ENCODE assay signal across 13 cellular contexts in the genomic region with DNA sequence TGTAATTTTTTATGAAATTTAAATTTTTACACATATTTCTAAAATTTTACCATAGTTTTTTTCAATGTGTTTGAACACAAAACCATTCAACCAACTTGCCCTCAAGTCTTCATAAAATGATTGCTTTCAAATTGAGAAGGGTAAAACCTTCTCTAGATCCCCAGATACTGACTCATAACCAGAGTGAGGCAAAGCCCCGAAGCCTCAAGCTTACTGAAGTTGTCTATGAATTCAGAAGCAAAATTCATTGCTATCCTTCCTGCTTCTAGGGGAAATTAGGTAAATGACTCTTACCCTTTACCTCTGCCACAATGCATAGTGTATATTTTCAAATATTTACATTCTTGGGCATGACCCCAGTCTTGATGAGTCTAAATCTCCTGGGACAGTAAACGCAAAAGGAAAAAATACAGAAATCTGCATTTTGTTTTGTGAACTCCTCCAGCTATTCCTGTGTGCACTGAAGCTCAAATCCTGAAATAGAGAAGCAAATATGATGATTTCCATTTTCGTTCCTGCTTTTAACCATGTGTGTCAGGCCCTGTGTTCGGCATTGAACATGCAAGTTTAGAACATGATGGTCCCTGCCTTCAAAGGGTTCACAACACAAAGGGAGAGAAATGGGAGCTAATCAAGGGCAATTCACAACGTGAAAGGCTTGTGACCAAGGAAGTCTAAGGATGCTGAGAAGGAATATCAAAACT.
DNase-seq lines count a peak whose midpoint lies in the region; ATAC-seq and TF ChIP-seq lines count a peak whose summit lies in the region.
"Had no signal": no experiment of that assay in that cellular context is flagged by ENCODE, and none has a peak within 500 bp of the region (broad histone marks: within the 10 kb centered on the region; RNA-seq: fewer than 3 reads in every experiment).

No MANE protein-coding gene starts in this region.

- intact Hi-C loops in activated CD8-positive, alpha-beta T cell treated with anti-CD3 and anti-CD28 coated beads for 36 hours (cut with micrococcal nuclease) = no loop called here
- intact Hi-C loops in posterior cingulate gyrus (cut with DNase I) = no loop called here

- no peaks in the 10 kb centered on the region for H3K4me1 Mint-ChIP-seq in activated CD8-positive, alpha-beta T cell treated with anti-CD3 and anti-CD28 coated beads for 36 hours (ENCODE audit: low read depth)
- no peaks in the 10 kb centered on the region for H3K4me1 Mint-ChIP-seq in activated CD8-positive, alpha-beta T cell treated with anti-CD3 and anti-CD28 coated beads, Interleukin-2, amount 10 ng/mL, durations not matched to agents 7 days and 5 days (ENCODE audit: low read depth)
- no peaks in the 10 kb centered on the region for H3K4me1 Mint-ChIP-seq in stimulated activated effector memory CD8-positive, alpha-beta T cell treated with anti-CD3 and anti-CD28 coated beads, Interleukin-12 subunit alpha, Interleukin-12 subunit beta, amount 100 ng/mL, for 72 hours

- no peak overlapping the region for H3K4me3 Mint-ChIP-seq in activated CD8-positive, alpha-beta T cell treated with anti-CD3 and anti-CD28 coated beads for 36 hours
- H3K4me3 Mint-ChIP-seq in activated CD8-positive, alpha-beta T cell treated with anti-CD3 and anti-CD28 coated beads, Interleukin-2, amount 10 ng/mL, durations not matched to agents 7 days and 5 days = no peak overlapping the region
- H3K4me3 Mint-ChIP-seq in stimulated activated effector memory CD8-positive, alpha-beta T cell treated with anti-CD3 and anti-CD28 coated beads, Interleukin-12 subunit alpha, Interleukin-12 subunit beta, amount 100 ng/mL, for 72 hours = no peak overlapping the region
- H3K4me3 Mint-ChIP-seq: type B pancreatic cell had no signal

- H3K27ac Mint-ChIP-seq in activated CD8-positive, alpha-beta T cell treated with anti-CD3 and anti-CD28 coated beads for 36 hours = no peak overlapping the region
- H3K27ac Mint-ChIP-seq in activated CD8-positive, alpha-beta T cell treated with anti-CD3 and anti-CD28 coated beads, Interleukin-2, amount 10 ng/mL, durations not matched to agents 7 days and 5 days = no peak overlapping the region
- H3K27ac Mint-ChIP-seq in stimulated activated effector memory CD8-positive, alpha-beta T cell treated with anti-CD3 and anti-CD28 coated beads, Interleukin-12 subunit alpha, Interleukin-12 subunit beta, amount 100 ng/mL, for 72 hours = no peak overlapping the region
- H3K27ac Mint-ChIP-seq: type B pancreatic cell had no signal

- CTCF ChIA-PET in activated CD8-positive, alpha-beta T cell treated with anti-CD3 and anti-CD28 coated beads for 36 hours (lab: Charles Lee) = no interaction called here
- CTCF ChIA-PET in activated CD8-positive, alpha-beta T cell treated with anti-CD3 and anti-CD28 coated beads, Interleukin-2, amount 10 ng/mL, durations not matched to agents 7 days and 5 days (lab: Charles Lee) = no interaction called here

- TF ChIP-seq CTCF in activated CD8-positive, alpha-beta T cell treated with anti-CD3 and anti-CD28 coated beads for 36 hours (IDR thresholded peaks at IDR 0.05) = no peak

- H3K9me3 Mint-ChIP-seq in activated CD8-positive, alpha-beta T cell treated with anti-CD3 and anti-CD28 coated beads for 36 hours = no peaks in the 10 kb centered on the region
- H3K9me3 Mint-ChIP-seq in activated CD8-positive, alpha-beta T cell treated with anti-CD3 and anti-CD28 coated beads, Interleukin-2, amount 10 ng/mL, durations not matched to agents 7 days and 5 days (ENCODE audit: insufficient read depth) = no peaks in the 10 kb centered on the region
- H3K9me3 Mint-ChIP-seq in stimulated activated effector memory CD8-positive, alpha-beta T cell treated with anti-CD3 and anti-CD28 coated beads, Interleukin-12 subunit alpha, Interleukin-12 subunit beta, amount 100 ng/mL, for 72 hours = no peaks in the 10 kb centered on the region
- H3K9me3 Mint-ChIP-seq: type B pancreatic cell had no signal

- H3K36me3 Mint-ChIP-seq in activated CD8-positive, alpha-beta T cell treated with anti-CD3 and anti-CD28 coated beads for 36 hours (ENCODE audit: low read depth) = no peaks in the 10 kb centered on the region
- H3K36me3 Mint-ChIP-seq in activated CD8-positive, alpha-beta T cell treated with anti-CD3 and anti-CD28 coated beads, Interleukin-2, amount 10 ng/mL, durations not matched to agents 7 days and 5 days (ENCODE audit: low read depth) = no peaks in the 10 kb centered on the region
- no peaks in the 10 kb centered on the region for H3K36me3 Mint-ChIP-seq in stimulated activated effector memory CD8-positive, alpha-beta T cell treated with anti-CD3 and anti-CD28 coated beads, Interleukin-12 subunit alpha, Interleukin-12 subunit beta, amount 100 ng/mL, for 72 hours
- H3K36me3 Mint-ChIP-seq: type B pancreatic cell had no signal

- POLR2A ChIA-PET in activated CD8-positive, alpha-beta T cell treated with anti-CD3 and anti-CD28 coated beads for 36 hours (lab: Charles Lee) = interaction anchor here (1.1 kb wide), 1 partner anchor 20 kb away, joined by 4 read pairs; no protein-coding TSS in a partner anchor
- POLR2A ChIA-PET in activated CD8-positive, alpha-beta T cell treated with anti-CD3 and anti-CD28 coated beads, Interleukin-2, amount 10 ng/mL, durations not matched to agents 7 days and 5 days (lab: Charles Lee) = no interaction called here

- ATAC-seq in activated CD8-positive, alpha-beta T cell treated with anti-CD3 and anti-CD28 coated beads for 36 hours = no peak
- no peak for ATAC-seq in activated CD8-positive, alpha-beta T cell treated with anti-CD3 and anti-CD28 coated beads, Interleukin-2, amount 10 ng/mL, durations not matched to agents 7 days and 5 days
- ATAC-seq in GM21447 (IDR thresholded peaks at IDR 0.05; ENCODE audit: unreplicated experiment) (peak; percentile 89), HG03025 (IDR thresholded peaks at IDR 0.05; ENCODE audit: low FRiP score, unreplicated experiment) (peak; percentile 73)
- peak; percentile 71 for ATAC-seq in stimulated activated effector memory CD8-positive, alpha-beta T cell treated with anti-CD3 and anti-CD28 coated beads, Interleukin-12 subunit alpha, Interleukin-12 subunit beta, amount 100 ng/mL, for 72 hours
- ATAC-seq: heart right ventricle had no signal

- peak; percentile 36 for DNase-seq in activated CD8-positive, alpha-beta T cell treated with anti-CD3 and anti-CD28 coated beads for 36 hours
- DNase-seq in activated CD8-positive, alpha-beta T cell treated with anti-CD3 and anti-CD28 coated beads, Interleukin-2, amount 10 ng/mL, durations not matched to agents 7 days and 5 days = no peak
- no peak for DNase-seq in stimulated activated effector memory CD8-positive, alpha-beta T cell treated with anti-CD3 and anti-CD28 coated beads, Interleukin-12 subunit alpha, Interleukin-12 subunit beta, amount 100 ng/mL, for 72 hours (ENCODE audit: low spot score in 2 of 2)
- DNase-seq in HuH-7.5 (ENCODE audit: low spot score) (no peak), ecto neural progenitor cell (ENCODE audit: low spot score) (no peak), posterior cingulate gyrus (no peak)
- DNase-seq: activated CD4-positive, alpha-beta T cell treated with anti-CD3 and anti-CD28 coated beads for 48 hours; activated gamma-delta T cell; heart right ventricle; NCI-H2081 treated with DMSO at 0.1 percent for 48 hours had no signal

- H3K27me3 Mint-ChIP-seq in activated CD8-positive, alpha-beta T cell treated with anti-CD3 and anti-CD28 coated beads for 36 hours = peaks cover 17% of the 10 kb centered on the region
- H3K27me3 Mint-ChIP-seq in activated CD8-positive, alpha-beta T cell treated with anti-CD3 and anti-CD28 coated beads, Interleukin-2, amount 10 ng/mL, durations not matched to agents 7 days and 5 days (ENCODE audit: low read depth) = peaks cover 7% of the 10 kb centered on the region

Comparison
In these comparisons a context has a peak if more than half of its experiments do, and no peak if none do; other contexts are left out.
1. ATAC-seq: peak in GM21447 (single experiment), HG03025 (single experiment) and stimulated activated effector memory CD8-positive, alpha-beta T cell treated with anti-CD3 and anti-CD28 coated beads, Interleukin-12 subunit alpha, Interleukin-12 subunit beta, amount 100 ng/mL, for 72 hours (single experiment); none in activated CD8-positive, alpha-beta T cell treated with anti-CD3 and anti-CD28 coated beads for 36 hours (single experiment) and activated CD8-positive, alpha-beta T cell treated with anti-CD3 and anti-CD28 coated beads, Interleukin-2, amount 10 ng/mL, durations not matched to agents 7 days and 5 days (single experiment).